9 cellular contexts compared by ENCODE assay signal in the genomic region with DNA sequence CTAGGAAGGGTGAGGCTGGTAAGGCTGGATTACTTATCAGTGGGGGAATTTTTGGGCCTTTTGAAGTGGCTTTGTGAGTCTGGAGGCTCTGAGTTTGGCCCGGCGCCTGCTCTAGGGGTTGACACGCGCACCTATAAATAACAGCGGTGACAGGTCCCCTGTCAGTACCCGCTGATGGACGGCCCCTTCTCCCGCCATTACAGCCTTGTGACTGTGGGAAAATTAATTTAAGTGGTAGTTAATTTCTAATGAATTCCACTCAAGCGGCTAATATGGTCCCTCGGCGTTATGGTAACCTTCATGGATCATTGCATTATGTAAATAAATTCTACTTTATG. TPM values are rescaled to one million over a fixed set of nuclear protein-coding genes. Genes with fewer than 3 reads are reported as not detected.
DNase-seq lines count a peak whose midpoint lies in the region; ATAC-seq and TF ChIP-seq lines count a peak whose summit lies in the region.
"Had no signal": no experiment of that assay in that cellular context is flagged by ENCODE, and none has a peak within 500 bp of the region (broad histone marks: within the 10 kb centered on the region; RNA-seq: fewer than 3 reads in every experiment).

No MANE protein-coding gene starts in this region.

- H3K27ac ChIP-seq in DOHH2 (ENCODE audit: low read depth, low read length): peak overlapping the region; percentile 86
- no peak overlapping the region for H3K27ac ChIP-seq in transverse colon

- peaks cover 8% of the 10 kb centered on the region for H3F3A ChIP-seq in DOHH2 (ENCODE audit: control insufficient read depth, insufficient read depth)

- no peaks in the 10 kb centered on the region for H3K9me3 ChIP-seq in DOHH2 (ENCODE audit: control insufficient read depth, insufficient read depth, low read length)
- H3K9me3 ChIP-seq in transverse colon: no peaks in the 10 kb centered on the region

- no peaks in the 10 kb centered on the region for H3K79me2 ChIP-seq in DOHH2 (ENCODE audit: control insufficient read depth, low read length)

- no peak overlapping the region for H3K27ac Mint-ChIP-seq in activated naive CD8-positive, alpha-beta T cell treated with anti-CD3 and anti-CD28 coated beads, Interleukin-2, amount 10 ng/mL, durations not matched to agents 7 days and 5 days

- peaks cover 49% of the 10 kb centered on the region for H3K4me1 ChIP-seq in DOHH2 (ENCODE audit: control insufficient read depth, low read length)
- H3K4me1 ChIP-seq in transverse colon: no peaks in the 10 kb centered on the region

- TF ChIP-seq POLR2A in transverse colon (IDR thresholded peaks at IDR 0.05): no peak

- no peaks in the 10 kb centered on the region for H3K36me3 ChIP-seq in DOHH2 (ENCODE audit: control insufficient read depth, low read length)
- no peaks in the 10 kb centered on the region for H3K36me3 ChIP-seq in transverse colon

- peak; percentile 29 for DNase-seq in activated naive CD8-positive, alpha-beta T cell treated with anti-CD3 and anti-CD28 coated beads, Interleukin-2, amount 10 ng/mL, durations not matched to agents 7 days and 5 days
- no peak for DNase-seq in stimulated activated CD4-positive, alpha-beta T cell treated with anti-CD3 and anti-CD28 coated beads, Interleukin-1b, Interleukin-23, amount 100 ng/mL, for 48 hours
- DNase-seq in KBM-7 (no peak), transverse colon (no peak), GOT3 (lab: John Stamatoyannopoulos, UW) (no peak)
- DNase-seq: NCI-H187 had no signal

- H3K4me2 ChIP-seq in DOHH2 (ENCODE audit: low read length): peak overlapping the region; percentile 75

- H4K20me1 ChIP-seq in DOHH2 (ENCODE audit: control insufficient read depth, insufficient read depth, low read depth, low read length): no peaks in the 10 kb centered on the region

- peaks cover 13% of the 10 kb centered on the region for H3K27me3 Mint-ChIP-seq in activated naive CD8-positive, alpha-beta T cell treated with anti-CD3 and anti-CD28 coated beads, Interleukin-2, amount 10 ng/mL, durations not matched to agents 7 days and 5 days

- no peaks in the 10 kb centered on the region for H3K9me3 Mint-ChIP-seq in activated naive CD8-positive, alpha-beta T cell treated with anti-CD3 and anti-CD28 coated beads, Interleukin-2, amount 10 ng/mL, durations not matched to agents 7 days and 5 days

- H3K4me3 ChIP-seq in DOHH2 (ENCODE audit: low read length) (peak overlapping the region; percentile 77), transverse colon (no peak overlapping the region)

- in situ Hi-C loops in KBM-7 (cut with MboI; ENCODE audit: low pct_unique_long_range_greater_than_20kb, low sequenced_read_pairs) (no loop called here), transverse colon (cut with MboI; ENCODE audit: low pct_ligation_motif_present in 1 of 4, low pct_unique_long_range_greater_than_20kb in 1 of 4, low sequenced_read_pairs in 3 of 4) (no loop called here)

- TF ChIP-seq CTCF in DOHH2 (IDR thresholded peaks at IDR 0.05; ENCODE audit: low read depth, low read length, poor library complexity, severe bottlenecking): no peak
- no peak for TF ChIP-seq CTCF in transverse colon (IDR thresholded peaks at IDR 0.05)

- H3K27me3 ChIP-seq in DOHH2 (ENCODE audit: control insufficient read depth, low read length): no peaks in the 10 kb centered on the region
- peaks cover 5% of the 10 kb centered on the region for H3K27me3 ChIP-seq in transverse colon

- H3K36me3 Mint-ChIP-seq in activated naive CD8-positive, alpha-beta T cell treated with anti-CD3 and anti-CD28 coated beads, Interleukin-2, amount 10 ng/mL, durations not matched to agents 7 days and 5 days: no peaks in the 10 kb centered on the region

- no peaks in the 10 kb centered on the region for H3K9me2 ChIP-seq in DOHH2 (replicated peaks; ENCODE audit: control insufficient read depth, low read length)

- TF ChIP-seq EP300 in transverse colon (IDR thresholded peaks at IDR 0.05; ENCODE audit: low read depth): no peak

- peaks cover 24% of the 10 kb centered on the region for H3K4me1 Mint-ChIP-seq in activated naive CD8-positive, alpha-beta T cell treated with anti-CD3 and anti-CD28 coated beads, Interleukin-2, amount 10 ng/mL, durations not matched to agents 7 days and 5 days

- peak; percentile 86 for ATAC-seq in GM19395 (IDR thresholded peaks at IDR 0.05; ENCODE audit: unreplicated experiment)
- ATAC-seq in HG03066 (IDR thresholded peaks at IDR 0.05; ENCODE audit: low read depth, unreplicated experiment): peak; percentile 73
- ATAC-seq in activated naive CD8-positive, alpha-beta T cell treated with anti-CD3 and anti-CD28 coated beads, Interleukin-2, amount 10 ng/mL, durations not matched to agents 7 days and 5 days (ENCODE audit: low read depth): no peak

- POLR2A ChIA-PET in activated naive CD8-positive, alpha-beta T cell treated with anti-CD3 and anti-CD28 coated beads, Interleukin-2, amount 10 ng/mL, durations not matched to agents 7 days and 5 days (lab: Charles Lee): no interaction called here

- intact Hi-C loops in transverse colon (cut with DNase I; ENCODE audit: low total_unique reads): no loop called here

- WGBS in transverse colon (ENCODE audit: low coverage in 1 of 2), 2 donors: 55% methylated on average over 11 of the region's 11 CpGs; no CpG with 5 or more reads in 1 of the 2 donors

- no peak overlapping the region for H3K4me3 Mint-ChIP-seq in activated naive CD8-positive, alpha-beta T cell treated with anti-CD3 and anti-CD28 coated beads, Interleukin-2, amount 10 ng/mL, durations not matched to agents 7 days and 5 days

RNA-seq across cellular contexts. Expression of a gene that starts 16.5 kb away (rescaled TPM):
- total RNA-seq in activated naive CD8-positive, alpha-beta T cell treated with anti-CD3 and anti-CD28 coated beads, Interleukin-2, amount 10 ng/mL, durations not matched to agents 7 days and 5 days: 10 to 100 TPM; 47.1 to 51.2 TPM
- total RNA-seq in transverse colon: 10 to 100 TPM; 26.7 to 37.4 (median 32.7) TPM

RNA-seq across cellular contexts. Expression of a gene that starts 18.0 kb away (rescaled TPM):
- total RNA-seq in activated naive CD8-positive, alpha-beta T cell treated with anti-CD3 and anti-CD28 coated beads, Interleukin-2, amount 10 ng/mL, durations not matched to agents 7 days and 5 days: 10 to 100 TPM; 24.7 to 27.7 TPM
- 100 to 1,000 TPM in 1 of 4 donors, 10 to 100 TPM in 3; 36.4 to 133 (median 66.4) TPM for total RNA-seq in transverse colon
